In genomic region chrX:3939967-3940610, GRCh38 we compare ENCODE assay signal across 7 cellular contexts.
DNase-seq lines count a peak whose midpoint lies in the region; ATAC-seq and TF ChIP-seq lines count a peak whose summit lies in the region.

No MANE protein-coding gene starts in this region.

- no peaks in the 10 kb centered on the region for H3K4me1 ChIP-seq in effector memory CD4-positive, alpha-beta T cell (ENCODE audit: control insufficient read depth, insufficient read depth, low read length, poor library complexity, severe bottlenecking)

- peak; percentile 14 for DNase-seq in GM12865 (ENCODE audit: low read depth)
- peak; percentile 6 for DNase-seq in LoVo (ENCODE audit: low spot score)
- DNase-seq in effector memory CD4-positive, alpha-beta T cell = no peak
- DNase-seq in anterior cingulate cortex (lab: John Stamatoyannopoulos, UW) = no peak
- DNase-seq in omental fat pad (ENCODE audit: low spot score) = no peak

- H3K4me3 ChIP-seq in GM12865 (ENCODE audit: low read depth, low read length) (no peak overlapping the region), neural cell (ENCODE audit: low read length) (no peak overlapping the region)
- no peak overlapping the region for H3K4me3 ChIP-seq in effector memory CD4-positive, alpha-beta T cell (ENCODE audit: insufficient read depth, low read depth, low read length, poor library complexity, severe bottlenecking)

- H3K9me3 ChIP-seq in neural cell (ENCODE audit: low read length) = no peaks in the 10 kb centered on the region
- no peaks in the 10 kb centered on the region for H3K9me3 ChIP-seq in effector memory CD4-positive, alpha-beta T cell (ENCODE audit: control insufficient read depth, low read length)

- no peak overlapping the region for H3K4me2 ChIP-seq in neural cell (ENCODE audit: low read length)

- H3K79me2 ChIP-seq in neural cell (replicated peaks; ENCODE audit: insufficient read depth, low read length) = no peaks in the 10 kb centered on the region

- peak; percentile 76 for TF ChIP-seq RAD21 in neural cell (conservative IDR thresholded peaks at IDR 0.05)

- H3K9ac ChIP-seq in neural cell (ENCODE audit: low read length) = no peak overlapping the region

- no peak overlapping the region for H3K4me3 Mint-ChIP-seq in brain

- H3K9me3 Mint-ChIP-seq in brain = peaks cover 0 to 3% (median 0%) of the 10 kb centered on the region in 5 experiments

- no peak for TF ChIP-seq EP300 in neural cell (conservative IDR thresholded peaks at IDR 0.05; ENCODE audit: poor library complexity, severe bottlenecking)

- H3F3A ChIP-seq in neural cell (ENCODE audit: insufficient read depth, low read length, poor library complexity, severe bottlenecking) = no peaks in the 10 kb centered on the region

- H3K27ac Mint-ChIP-seq in brain = peak overlapping the region in 1 of 5 experiments; percentile 2

- peaks cover 9% of the 10 kb centered on the region for H3K27me3 Mint-ChIP-seq in brain

- H3K9me2 ChIP-seq in neural cell (ENCODE audit: insufficient read depth, low read length) = no peaks in the 10 kb centered on the region

- H3K4me1 Mint-ChIP-seq in brain = no peaks in the 10 kb centered on the region

- TF ChIP-seq CTCF in GM12865 (IDR thresholded peaks at IDR 0.05; ENCODE audit: insufficient read depth, low read depth, low read length, missing control alignments) (peak; percentile 18), brain (conservative IDR thresholded peaks at IDR 0.05) (peak; percentile 58 to 67), neural cell (IDR thresholded peaks at IDR 0.05; ENCODE audit: poor library complexity, severe bottlenecking) (peak; percentile 72), omental fat pad (IDR thresholded peaks at IDR 0.05) (no peak)

- no peak overlapping the region for H2AFZ ChIP-seq in neural cell (ENCODE audit: low read depth, low read length)

- H3K27ac ChIP-seq in neural cell (ENCODE audit: low read length) = no peak overlapping the region
- H3K27ac ChIP-seq in effector memory CD4-positive, alpha-beta T cell (ENCODE audit: insufficient read depth, low read length, poor library complexity, severe bottlenecking) = no peak overlapping the region

- no peaks in the 10 kb centered on the region for H3K27me3 ChIP-seq in neural cell (ENCODE audit: insufficient read depth, low read depth, low read length)
- H3K27me3 ChIP-seq in effector memory CD4-positive, alpha-beta T cell (replicated peaks; ENCODE audit: control insufficient read depth, insufficient read depth, low read length, poor library complexity, severe bottlenecking) = no peaks in the 10 kb centered on the region

- no peaks in the 10 kb centered on the region for H3K36me3 Mint-ChIP-seq in brain

- no peaks in the 10 kb centered on the region for H4K20me1 ChIP-seq in neural cell (ENCODE audit: insufficient read depth)

- ATAC-seq in omental fat pad (ENCODE audit: low FRiP score) = no peak

- no peaks in the 10 kb centered on the region for H3K36me3 ChIP-seq in neural cell (ENCODE audit: insufficient read depth, low read length)
- no peaks in the 10 kb centered on the region for H3K36me3 ChIP-seq in effector memory CD4-positive, alpha-beta T cell (ENCODE audit: control insufficient read depth, insufficient read depth, low read length)

TF ChIP-seq in neural cell, 6 proteins besides CTCF, POLR2A, EP300 and RAD21:
- peak; percentile 66 for TF ChIP-seq SMC3 (conservative IDR thresholded peaks at IDR 0.05; ENCODE audit: poor library complexity)
- no peak for TF ChIP-seq TAF1 (IDR thresholded peaks at IDR 0.05; ENCODE audit: low read depth)

Comparison
In these comparisons a context has a peak if more than half of its experiments do, and no peak if none do; other contexts are left out.
1. DNase-seq: peak in GM12865 (single experiment) and LoVo (single experiment); none in effector memory CD4-positive, alpha-beta T cell (0 of 3), anterior cingulate cortex (0 of 58) and omental fat pad (single experiment).
2. CTCF ChIP-seq: peak in GM12865 (single experiment), brain (2 of 2) and neural cell (single experiment); none in omental fat pad (0 of 3).